ENCODE assay signal across 8 cellular contexts in genomic region chr2:231662028-231662810, GRCh38. TPM values are rescaled to one million over a fixed set of nuclear protein-coding genes. Genes with fewer than 3 reads are reported as not detected.
DNase-seq lines count a peak whose midpoint lies in the region; ATAC-seq and TF ChIP-seq lines count a peak whose summit lies in the region.

No MANE protein-coding gene starts in this region.

- H3K27me3 Mint-ChIP-seq in activated T-helper 17 cell treated with anti-CD3 and anti-CD28 coated beads, Interleukin-2, amount 50 U/mL, for 72 hours: no peaks in the 10 kb centered on the region
- no peaks in the 10 kb centered on the region for H3K27me3 Mint-ChIP-seq in naive thymus-derived CD8-positive, alpha-beta T cell
- no peaks in the 10 kb centered on the region for H3K27me3 Mint-ChIP-seq in stimulated activated memory B cell treated with anti-CD40 and anti-IgM and Interleukin-4, amounts not matched to agents 10 μg/mL and 1 μg/mL and 100 μg/mL, for 72 hours

- POLR2A ChIA-PET in PC-3 (lab: Charles Lee; ENCODE audit: unreplicated experiment): interaction anchor here (0.6 kb wide), 1 partner anchor 50 kb away, joined by 3 read pairs; no protein-coding TSS in a partner anchor
- POLR2A ChIA-PET in naive thymus-derived CD8-positive, alpha-beta T cell (lab: Charles Lee): interaction anchor here (1.0 to 6.1 kb wide), 14 partner anchors 12 to 198 kb away, joined by 3 to 158 read pairs (median 6); partner anchors contain the start of genes NCL and PTMA

- no peaks in the 10 kb centered on the region for H3K36me3 Mint-ChIP-seq in activated T-helper 17 cell treated with anti-CD3 and anti-CD28 coated beads, Interleukin-2, amount 50 U/mL, for 72 hours (ENCODE audit: low read depth)
- H3K36me3 Mint-ChIP-seq in naive thymus-derived CD8-positive, alpha-beta T cell: peaks cover 0 to 4% (median 0%) of the 10 kb centered on the region in 3 donors
- H3K36me3 Mint-ChIP-seq in stimulated activated memory B cell treated with anti-CD40 and anti-IgM and Interleukin-4, amounts not matched to agents 10 μg/mL and 1 μg/mL and 100 μg/mL, for 72 hours: no peaks in the 10 kb centered on the region

- DNase-seq in GM19238 (ENCODE audit: insufficient read length, low spot score) (peak; percentile 84), PC-3 (peak; percentile 97), fibroblast of mammary gland (ENCODE audit: low read depth) (peak; percentile 97)
- DNase-seq in naive thymus-derived CD8-positive, alpha-beta T cell: peak; percentile 92 to 99 (median 98)

- H3K4me1 ChIP-seq in BLaER1: peaks cover 77% of the 10 kb centered on the region
- H3K4me1 ChIP-seq in PC-3 (ENCODE audit: insufficient read depth, low read length): peaks cover 24% of the 10 kb centered on the region

- ATAC-seq in HG03439 (IDR thresholded peaks at IDR 0.05; ENCODE audit: unreplicated experiment) (peak; percentile 72), PC-3 (peak; percentile 59)
- ATAC-seq in activated T-helper 17 cell treated with anti-CD3 and anti-CD28 coated beads, Interleukin-2, amount 50 U/mL, for 72 hours (replicated peaks): peak; percentile 95
- ATAC-seq in naive thymus-derived CD8-positive, alpha-beta T cell: peak; percentile 88 to 91
- ATAC-seq in stimulated activated memory B cell treated with anti-CD40 and anti-IgM and Interleukin-4, amounts not matched to agents 10 μg/mL and 1 μg/mL and 100 μg/mL, for 72 hours: peak; percentile 88

- CTCF ChIA-PET in PC-3 (lab: Charles Lee): no interaction called here

- H3K9ac ChIP-seq in BLaER1 (peak overlapping the region; percentile 89), PC-3 (ENCODE audit: low read length) (peak overlapping the region; percentile 67)

- no peaks in the 10 kb centered on the region for H3K9me2 ChIP-seq in PC-3 (replicated peaks; ENCODE audit: low read length)

- H3K36me3 ChIP-seq in BLaER1 (no peaks in the 10 kb centered on the region), PC-3 (ENCODE audit: low read depth, low read length) (no peaks in the 10 kb centered on the region)

- H3K79me2 ChIP-seq in PC-3 (ENCODE audit: low read length): no peaks in the 10 kb centered on the region

- intact Hi-C loops in PC-3 (cut with micrococcal nuclease): loop anchor here (1.0 kb wide), 1 partner anchor 45 kb away; no protein-coding TSS in a partner anchor

- TF ChIP-seq CTCF in PC-3 (conservative IDR thresholded peaks at IDR 0.05; ENCODE audit: low read depth, low read length): no peak
- TF ChIP-seq CTCF in fibroblast of mammary gland (conservative IDR thresholded peaks at IDR 0.05; ENCODE audit: control insufficient read depth, insufficient read depth, low read depth, low read length): no peak

- BruUV-seq in PC-3 (replicated peaks; lab: Mats Ljungman, UMichigan): no TSS peak

- H3K27ac Mint-ChIP-seq in activated T-helper 17 cell treated with anti-CD3 and anti-CD28 coated beads, Interleukin-2, amount 50 U/mL, for 72 hours: peak overlapping the region; percentile 85
- H3K27ac Mint-ChIP-seq in naive thymus-derived CD8-positive, alpha-beta T cell: peak overlapping the region; percentile 82 to 99 (median 96)
- peak overlapping the region; percentile 89 for H3K27ac Mint-ChIP-seq in stimulated activated memory B cell treated with anti-CD40 and anti-IgM and Interleukin-4, amounts not matched to agents 10 μg/mL and 1 μg/mL and 100 μg/mL, for 72 hours

- H3K27ac ChIP-seq in BLaER1 (peak overlapping the region; percentile 98), PC-3 (ENCODE audit: low read length) (peak overlapping the region; percentile 46)

- H3K4me1 Mint-ChIP-seq in activated T-helper 17 cell treated with anti-CD3 and anti-CD28 coated beads, Interleukin-2, amount 50 U/mL, for 72 hours: no peaks in the 10 kb centered on the region
- H3K4me1 Mint-ChIP-seq in naive thymus-derived CD8-positive, alpha-beta T cell: peaks cover 6 to 37% (median 17%) of the 10 kb centered on the region in 4 donors
- peaks cover 47% of the 10 kb centered on the region for H3K4me1 Mint-ChIP-seq in stimulated activated memory B cell treated with anti-CD40 and anti-IgM and Interleukin-4, amounts not matched to agents 10 μg/mL and 1 μg/mL and 100 μg/mL, for 72 hours

- no peaks in the 10 kb centered on the region for H3K9me3 Mint-ChIP-seq in activated T-helper 17 cell treated with anti-CD3 and anti-CD28 coated beads, Interleukin-2, amount 50 U/mL, for 72 hours
- H3K9me3 Mint-ChIP-seq in naive thymus-derived CD8-positive, alpha-beta T cell: no peaks in the 10 kb centered on the region
- H3K9me3 Mint-ChIP-seq in stimulated activated memory B cell treated with anti-CD40 and anti-IgM and Interleukin-4, amounts not matched to agents 10 μg/mL and 1 μg/mL and 100 μg/mL, for 72 hours: peaks cover 4% of the 10 kb centered on the region

- H3K4me2 ChIP-seq in BLaER1: peak overlapping the region; percentile 95
- H3K4me2 ChIP-seq in PC-3 (ENCODE audit: low read length): peak overlapping the region; percentile 76

- H3K27me3 ChIP-seq in BLaER1 (no peaks in the 10 kb centered on the region), PC-3 (ENCODE audit: low read length) (no peaks in the 10 kb centered on the region)

- H2AFZ ChIP-seq in PC-3 (ENCODE audit: low read length): peak overlapping the region; percentile 95

- H3K4me3 ChIP-seq in BLaER1 (peak overlapping the region; percentile 51), PC-3 (ENCODE audit: low read length) (peak overlapping the region; percentile 52), fibroblast of mammary gland (ENCODE audit: control insufficient read depth, low read depth, low read length) (peak overlapping the region; percentile 44)

- H3K9me3 ChIP-seq in BLaER1 (peaks cover 13% of the 10 kb centered on the region), PC-3 (ENCODE audit: low read length) (no peaks in the 10 kb centered on the region)

- no peaks in the 10 kb centered on the region for H3F3A ChIP-seq in PC-3 (ENCODE audit: low read length, unreplicated experiment)

- H3K4me3 Mint-ChIP-seq in activated T-helper 17 cell treated with anti-CD3 and anti-CD28 coated beads, Interleukin-2, amount 50 U/mL, for 72 hours: peak overlapping the region; percentile 67
- H3K4me3 Mint-ChIP-seq in naive thymus-derived CD8-positive, alpha-beta T cell: peak overlapping the region; percentile 71 to 87 (median 82)
- H3K4me3 Mint-ChIP-seq in stimulated activated memory B cell treated with anti-CD40 and anti-IgM and Interleukin-4, amounts not matched to agents 10 μg/mL and 1 μg/mL and 100 μg/mL, for 72 hours: peak overlapping the region; percentile 79

- H4K20me1 ChIP-seq in BLaER1 (no peaks in the 10 kb centered on the region), PC-3 (ENCODE audit: low read length) (no peaks in the 10 kb centered on the region)

RNA-seq across cellular contexts. Expression of gene PTMA, which starts 46.1 kb away (rescaled TPM):
- 1,625 and 2,032 TPM in 2 replicates for total RNA-seq in PC-3 (2014; rRNA removed)
- 1,000 to 10,000 TPM; 1,439 to 1,845 TPM for total RNA-seq in activated T-helper 17 cell treated with anti-CD3 and anti-CD28 coated beads, Interleukin-2, amount 50 U/mL, for 72 hours
- 1,000 to 10,000 TPM; 1,008 to 1,051 TPM for total RNA-seq in naive thymus-derived CD8-positive, alpha-beta T cell
- 1,000 to 10,000 TPM; 1,851 to 2,224 (median 2,052) TPM for polyA plus RNA-seq in naive thymus-derived CD8-positive, alpha-beta T cell

Comparison
In these comparisons a context has a peak if more than half of its experiments do, and no peak if none do; other contexts are left out.
1. Peak in every context shown above with its lines: DNase-seq, ATAC-seq, H3K4me3 ChIP-seq and H3K27ac ChIP-seq.